In genomic region chr19:42601811-42602443, GRCh38 we compare ENCODE assay signal across 1 cellular context.
TF ChIP-seq lines count a peak whose summit lies in the region.

No MANE protein-coding gene starts in this region.

TF ChIP-seq in HepG2, 621 proteins besides CTCF, POLR2A, EP300 and RAD21 (continued from another document and continues in another):
- no peak for TF ChIP-seq HINFP (CRISPR knock-in tag; IDR thresholded peaks at IDR 0.05; ENCODE audit: low read depth)
- TF ChIP-seq PAF1 (CRISPR knock-in tag; IDR thresholded peaks at IDR 0.05) = no peak
- no peak for TF ChIP-seq ZNF335 (CRISPR knock-in tag; IDR thresholded peaks at IDR 0.05)
- TF ChIP-seq THYN1 (CRISPR knock-in tag; IDR thresholded peaks at IDR 0.05; ENCODE audit: borderline replicate concordance, low read depth) = no peak
- no peak for TF ChIP-seq REXO4 (CRISPR knock-in tag; IDR thresholded peaks at IDR 0.05; ENCODE audit: borderline replicate concordance)
- no peak for TF ChIP-seq ZBTB7A (CRISPR knock-in tag; IDR thresholded peaks at IDR 0.05)
- no peak for TF ChIP-seq PTBP1 (IDR thresholded peaks at IDR 0.05; ENCODE audit: low read depth, low read length, poor library complexity, severe bottlenecking)
- no peak for TF ChIP-seq ZBED4 (CRISPR knock-in tag; IDR thresholded peaks at IDR 0.05; ENCODE audit: borderline replicate concordance)
- TF ChIP-seq NR3C1 (CRISPR knock-in tag; IDR thresholded peaks at IDR 0.05) = no peak
- TF ChIP-seq ZNF460 (CRISPR knock-in tag; IDR thresholded peaks at IDR 0.05; ENCODE audit: borderline replicate concordance) = no peak
- no peak for TF ChIP-seq RCOR2 (CRISPR knock-in tag; IDR thresholded peaks at IDR 0.05)
- TF ChIP-seq UBTF (CRISPR knock-in tag; IDR thresholded peaks at IDR 0.05) = no peak
- 0 out of 2 replicates have a peak, but pooled peaks have one; percentile 44 for TF ChIP-seq ERF (CRISPR knock-in tag; IDR thresholded peaks at IDR 0.05)
- no peak for TF ChIP-seq KAT8 (CRISPR knock-in tag; IDR thresholded peaks at IDR 0.05)
- TF ChIP-seq SKI (IDR thresholded peaks at IDR 0.05; ENCODE audit: partially characterized antibody) = no peak
- TF ChIP-seq IRX3 (CRISPR knock-in tag; IDR thresholded peaks at IDR 0.05; ENCODE audit: borderline replicate concordance, low read depth) = no peak
- no peak for TF ChIP-seq ZNF879 (CRISPR knock-in tag; IDR thresholded peaks at IDR 0.05)
- TF ChIP-seq NRL (CRISPR knock-in tag; IDR thresholded peaks at IDR 0.05; ENCODE audit: borderline replicate concordance) = no peak
- no peak for TF ChIP-seq MYC (CRISPR knock-in tag; IDR thresholded peaks at IDR 0.05; ENCODE audit: borderline replicate concordance)
- no peak for TF ChIP-seq AHDC1 (CRISPR knock-in tag; IDR thresholded peaks at IDR 0.05; ENCODE audit: borderline replicate concordance)
- no peak for TF ChIP-seq BRCA1 (CRISPR knock-in tag; IDR thresholded peaks at IDR 0.05)
- TF ChIP-seq ZSCAN31 (CRISPR knock-in tag; IDR thresholded peaks at IDR 0.05; ENCODE audit: low read depth) = no peak
- TF ChIP-seq ZNF790 (CRISPR knock-in tag; IDR thresholded peaks at IDR 0.05; ENCODE audit: borderline replicate concordance) = no peak
- TF ChIP-seq SOX13 (IDR thresholded peaks at IDR 0.05) = no peak
- no peak for TF ChIP-seq SOX13 (CRISPR knock-in tag; conservative IDR thresholded peaks at IDR 0.05 in 1 of 2, IDR thresholded peaks at IDR 0.05 in 1 of 2)
- TF ChIP-seq MED13 (CRISPR knock-in tag; IDR thresholded peaks at IDR 0.05) = no peak
- TF ChIP-seq ZNF564 (CRISPR knock-in tag; IDR thresholded peaks at IDR 0.05) = no peak
- no peak for TF ChIP-seq NR2C2 (CRISPR knock-in tag; IDR thresholded peaks at IDR 0.05; ENCODE audit: borderline replicate concordance)
- TF ChIP-seq ZNF382 (CRISPR knock-in tag; IDR thresholded peaks at IDR 0.05; ENCODE audit: borderline replicate concordance) = no peak
- TF ChIP-seq ZNF326 (CRISPR knock-in tag; IDR thresholded peaks at IDR 0.05; ENCODE audit: borderline replicate concordance) = no peak
- TF ChIP-seq PBX3 (CRISPR knock-in tag; IDR thresholded peaks at IDR 0.05; ENCODE audit: borderline replicate concordance) = no peak
- no peak for TF ChIP-seq BATF2 (CRISPR knock-in tag; IDR thresholded peaks at IDR 0.05)
- TF ChIP-seq ZNF678 (CRISPR knock-in tag; IDR thresholded peaks at IDR 0.05) = no peak
- TF ChIP-seq TFDP2 (CRISPR knock-in tag; IDR thresholded peaks at IDR 0.05) = no peak
- TF ChIP-seq ZFY (CRISPR knock-in tag; IDR thresholded peaks at IDR 0.05) = no peak
- 0 out of 2 replicates have a peak, but pooled peaks have one; percentile 15 for TF ChIP-seq BCL6 (CRISPR knock-in tag; IDR thresholded peaks at IDR 0.05)
- TF ChIP-seq SCMH1 (CRISPR knock-in tag; IDR thresholded peaks at IDR 0.05; ENCODE audit: borderline replicate concordance) = no peak
- TF ChIP-seq SIX4 (CRISPR knock-in tag; IDR thresholded peaks at IDR 0.05) = no peak
- no peak for TF ChIP-seq SMC3 (IDR thresholded peaks at IDR 0.05; ENCODE audit: low read length)
- TF ChIP-seq ZBTB3 (CRISPR knock-in tag; IDR thresholded peaks at IDR 0.05; ENCODE audit: borderline replicate concordance, low read depth) = no peak
- peak; percentile 44; the same call in 1 of the 2 replicates for TF ChIP-seq SRY (CRISPR knock-in tag; IDR thresholded peaks at IDR 0.05)
- TF ChIP-seq ZFP36L2 (CRISPR knock-in tag; IDR thresholded peaks at IDR 0.05) = 0 out of 2 replicates have a peak, but pooled peaks have one; percentile 81
- TF ChIP-seq SP4 (CRISPR knock-in tag; IDR thresholded peaks at IDR 0.05) = no peak
- TF ChIP-seq SMARCC2 (IDR thresholded peaks at IDR 0.05) = no peak
- TF ChIP-seq MAF1 (CRISPR knock-in tag; IDR thresholded peaks at IDR 0.05; ENCODE audit: borderline replicate concordance) = no peak
- no peak for TF ChIP-seq ZNF569 (CRISPR knock-in tag; IDR thresholded peaks at IDR 0.05; ENCODE audit: borderline replicate concordance)
- no peak for TF ChIP-seq ZNF235 (CRISPR knock-in tag; IDR thresholded peaks at IDR 0.05; ENCODE audit: borderline replicate concordance)
- TF ChIP-seq GABPA (IDR thresholded peaks at IDR 0.05; ENCODE audit: low read depth, low read length) = no peak
- TF ChIP-seq GABPA (CRISPR knock-in tag; IDR thresholded peaks at IDR 0.05; ENCODE audit: low read depth) = 0 out of 2 replicates have a peak, but pooled peaks have one; percentile 23
- TF ChIP-seq ELK4 (CRISPR knock-in tag; IDR thresholded peaks at IDR 0.05; ENCODE audit: borderline replicate concordance) = no peak
- TF ChIP-seq MED8 (CRISPR knock-in tag; IDR thresholded peaks at IDR 0.05; ENCODE audit: insufficient replicate concordance) = no peak
- no peak for TF ChIP-seq ZNF17 (CRISPR knock-in tag; IDR thresholded peaks at IDR 0.05)
- no peak for TF ChIP-seq ZNF75D (CRISPR knock-in tag; IDR thresholded peaks at IDR 0.05; ENCODE audit: borderline replicate concordance)
- no peak for TF ChIP-seq ATF5 (CRISPR knock-in tag; IDR thresholded peaks at IDR 0.05; ENCODE audit: low read depth)
